26 cellular contexts compared by ENCODE assay signal in genomic region chr6:71608646-71609045, GRCh38.
A peak's percentile ranks its signal among the peaks of the same experiment; 100 is the strongest.
DNase-seq lines count a peak whose midpoint lies in the region; ATAC-seq lines count a peak whose summit lies in the region.
"Had no signal": no experiment of that assay in that cellular context is flagged by ENCODE, and none has a peak within 500 bp of the region (broad histone marks: within the 10 kb centered on the region; RNA-seq: fewer than 3 reads in every experiment).

No MANE protein-coding gene starts in this region.

- peaks cover 0 to 4% of the 10 kb centered on the region in 2 donors for H3K9me3 Mint-ChIP-seq in activated naive CD4-positive, alpha-beta T cell treated with anti-CD3 and anti-CD28 coated beads, Interleukin-2, amount 50 U/mL, for 72 hours
- H3K9me3 Mint-ChIP-seq: activated T-helper 2 cell treated with anti-CD3 and anti-CD28 coated beads, Interferon-gamma antibody, Interleukin-2, Interleukin-4, amounts not matched to agents 10 μg/mL and 5 μg/mL and 100 μg/mL, durations not matched to agents 14 hours and 24 hours and 36 hours; CD8-positive, alpha-beta T cell; dendritic cell treated with granulocyte-macrophage colony-stimulating factor and Interleukin-4, amounts not matched to agents 40 ng/mL and 50 ng/mL, for 4 days; naive thymus-derived CD8-positive, alpha-beta T cell had no signal

- no peak for ATAC-seq in HG02571 (IDR thresholded peaks at IDR 0.05; ENCODE audit: unreplicated experiment)
- no peak for ATAC-seq in activated naive CD4-positive, alpha-beta T cell treated with anti-CD3 and anti-CD28 coated beads, Interleukin-2, amount 50 U/mL, for 72 hours
- ATAC-seq: CD8-positive, alpha-beta T cell; esophagus mucosa; heart right ventricle; lower lobe of right lung; naive thymus-derived CD8-positive, alpha-beta T cell; psoas muscle had no signal

- in situ Hi-C loops in Caki2 (cut with HindIII; ENCODE audit: low pct_unique_long_range_greater_than_20kb, low sequenced_read_pairs), result no loop called here

- H3K27ac Mint-ChIP-seq in activated naive CD4-positive, alpha-beta T cell treated with anti-CD3 and anti-CD28 coated beads, Interleukin-2, amount 50 U/mL, for 72 hours, result no peak overlapping the region
- H3K27ac Mint-ChIP-seq: activated naive CD8-positive, alpha-beta T cell; activated T-helper 2 cell treated with anti-CD3 and anti-CD28 coated beads, Interferon-gamma antibody, Interleukin-2, Interleukin-4, amounts not matched to agents 10 μg/mL and 5 μg/mL and 100 μg/mL, durations not matched to agents 14 hours and 24 hours and 36 hours; B cell; CD8-positive, alpha-beta T cell; dendritic cell treated with granulocyte-macrophage colony-stimulating factor and Interleukin-4, amounts not matched to agents 40 ng/mL and 50 ng/mL, for 4 days; naive thymus-derived CD8-positive, alpha-beta T cell had no signal

- H3K36me3 Mint-ChIP-seq in activated naive CD4-positive, alpha-beta T cell treated with anti-CD3 and anti-CD28 coated beads, Interleukin-2, amount 50 U/mL, for 72 hours, result no peaks in the 10 kb centered on the region
- H3K36me3 Mint-ChIP-seq: activated naive CD8-positive, alpha-beta T cell; CD8-positive, alpha-beta T cell; naive thymus-derived CD8-positive, alpha-beta T cell had no signal

- peak; percentile 30 for DNase-seq in Caki2 (ENCODE audit: low read depth)
- DNase-seq in HS-5 (ENCODE audit: low read depth), result peak; percentile 57
- peak; percentile 9 for DNase-seq in amniotic epithelial cell (ENCODE audit: low read depth)
- DNase-seq in kidney glomerular epithelial cell (lab: John Stamatoyannopoulos, UW), result peak; percentile 39
- no peak for DNase-seq in activated naive CD4-positive, alpha-beta T cell treated with anti-CD3 and anti-CD28 coated beads, Interleukin-2, amount 50 U/mL, for 72 hours (ENCODE audit: low spot score in 2 of 2)
- DNase-seq in SKM-1 (lab: John Stamatoyannopoulos, UW; ENCODE audit: unreplicated experiment), result no peak
- DNase-seq in Ammon's horn (ENCODE audit: low spot score), result no peak
- DNase-seq: activated CD4-positive, alpha-beta T cell treated with anti-CD3 and anti-CD28 coated beads for 48 hours; CD8-positive, alpha-beta T cell; central memory CD4-positive, alpha-beta T cell; foreskin fibroblast; heart right ventricle; lower lobe of right lung; naive thymus-derived CD8-positive, alpha-beta T cell; NCI-H1092 treated with DMSO at 0.1 percent for 48 hours; NCI-H1694 treated with DMSO at 0.1 percent for 48 hours; NCI-H82; psoas muscle; stimulated activated naive CD4-positive, alpha-beta T cell; upper lobe of left lung had no signal

Comparison
In these comparisons a context has a peak if more than half of its experiments do, and no peak if none do; other contexts are left out.
1. DNase-seq: peak in Caki2 (single experiment), HS-5 (single experiment), amniotic epithelial cell (single experiment) and kidney glomerular epithelial cell (single experiment); none in activated naive CD4-positive, alpha-beta T cell treated with anti-CD3 and anti-CD28 coated beads, Interleukin-2, amount 50 U/mL, for 72 hours (0 of 2), SKM-1 (single experiment) and Ammon's horn (single experiment).